Comparison of ENCODE assay signal across 1 cellular context in the genomic region with DNA sequence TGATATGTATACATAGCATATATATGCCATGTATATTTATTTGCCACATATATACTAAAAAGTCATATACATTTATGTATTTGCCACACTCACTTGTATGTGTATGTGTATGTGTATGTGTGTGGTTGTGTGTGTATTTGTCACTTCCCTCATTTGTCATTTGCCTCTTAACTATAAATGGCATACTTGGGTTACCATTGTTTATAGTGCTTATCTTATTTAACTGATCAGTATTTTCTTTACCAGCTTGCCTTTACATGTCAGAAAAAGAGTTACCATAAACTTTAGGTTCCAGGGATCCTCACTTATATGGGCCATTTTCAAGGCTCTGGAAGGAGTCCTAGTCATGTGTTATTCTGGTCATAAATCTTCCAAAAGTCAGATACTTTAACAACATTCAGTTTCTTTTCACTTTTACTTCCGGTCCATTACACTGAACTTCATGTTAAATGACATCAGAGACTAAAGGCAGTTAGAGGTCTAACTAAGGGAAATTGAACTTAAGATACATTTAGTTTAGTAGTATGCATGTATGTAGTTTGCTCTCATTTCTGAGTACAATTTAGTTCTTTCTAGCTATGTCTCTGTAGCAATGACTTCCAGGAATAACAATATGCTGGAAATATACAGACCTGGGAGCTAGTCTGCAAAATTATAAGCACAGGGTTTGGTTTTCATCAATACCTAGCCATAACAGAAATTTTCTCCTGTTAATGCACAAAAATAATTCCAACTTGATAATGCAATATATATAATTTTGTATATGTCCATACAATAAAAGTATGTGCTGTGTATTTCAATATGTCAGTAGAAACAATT.
TF ChIP-seq lines count a peak whose summit lies in the region.

No MANE protein-coding gene starts in this region.

TF ChIP-seq in K562, 482 proteins besides CTCF, POLR2A, EP300 and RAD21 (continued from another document and continues in another):
- TF ChIP-seq MTA3 (IDR thresholded peaks at IDR 0.05; ENCODE audit: borderline replicate concordance) (0 out of 2 replicates have a peak, but pooled peaks have one; percentile 29), ZNF584 (CRISPR knock-in tag; IDR thresholded peaks at IDR 0.05; ENCODE audit: low read depth) (0 out of 2 replicates have a peak, but pooled peaks have one; percentile 41), MIER1 (IDR thresholded peaks at IDR 0.05; ENCODE audit: low read depth) (no peak), POLR2H (tag; IDR thresholded peaks at IDR 0.05; ENCODE audit: low read depth) (peak; percentile 57; the same call in 1 of the 2 replicates), CBX3 (IDR thresholded peaks at IDR 0.05; ENCODE audit: borderline replicate concordance in 1 of 2, low read length in 2 of 2) (peak in 1 of 2 experiments; percentile 59; a peak in 1 of 3 replicates), THRA (IDR thresholded peaks at IDR 0.05) (no peak), CC2D1A (IDR thresholded peaks at IDR 0.05) (peak; percentile 63; the same call in 1 of the 2 replicates), SMARCE1 (IDR thresholded peaks at IDR 0.05) (0 out of 2 replicates have a peak, but pooled peaks have one; percentile 35), DPF2 (IDR thresholded peaks at IDR 0.05) (peak; percentile 75), SREBF2 (CRISPR knock-in tag; IDR thresholded peaks at IDR 0.05) (no peak), ZNF175 (CRISPR knock-in tag; IDR thresholded peaks at IDR 0.05; ENCODE audit: low read depth) (peak; percentile 55; the same call in 1 of the 2 replicates), NR2C2 (CRISPR knock-in tag; IDR thresholded peaks at IDR 0.05) (no peak), NR2C2 (tag; IDR thresholded peaks at IDR 0.05) (peak; percentile 94), ARID1B (IDR thresholded peaks at IDR 0.05) (peak; percentile 46; the same call in 1 of the 2 replicates), ZNF449 (CRISPR knock-in tag; IDR thresholded peaks at IDR 0.05) (no peak; the same call in 1 of the 2 replicates), ESRRA (IDR thresholded peaks at IDR 0.05; ENCODE audit: borderline replicate concordance, low read depth) (no peak), ZKSCAN8 (CRISPR knock-in tag; IDR thresholded peaks at IDR 0.05) (0 out of 2 replicates have a peak, but pooled peaks have one; percentile 31), MEF2A (IDR thresholded peaks at IDR 0.05; ENCODE audit: control insufficient read depth, low read depth, low read length) (no peak), ZNF12 (CRISPR knock-in tag; IDR thresholded peaks at IDR 0.05) (no peak), SMAD4 (CRISPR knock-in tag; conservative IDR thresholded peaks at IDR 0.05) (peak; percentile 33; the same call in 1 of the 2 replicates), ZNF79 (CRISPR knock-in tag; IDR thresholded peaks at IDR 0.05; ENCODE audit: low read depth) (no peak), EZH2 (IDR thresholded peaks at IDR 0.05; ENCODE audit: borderline replicate concordance, low read depth, low read length) (no peak), JUN (IDR thresholded peaks at IDR 0.05; ENCODE audit: borderline replicate concordance, low read depth, low read length) (0 out of 2 replicates have a peak, but pooled peaks have one; percentile 12), JUN (CRISPR knock-in tag; IDR thresholded peaks at IDR 0.05; ENCODE audit: borderline replicate concordance) (no peak), MAZ (CRISPR knock-in tag; conservative IDR thresholded peaks at IDR 0.05 in 1 of 2, IDR thresholded peaks at IDR 0.05 in 1 of 2) (0 out of 4 replicates have a peak, but pooled peaks of 1 of the 2 experiments have one; percentile 23), TOE1 (IDR thresholded peaks at IDR 0.05; ENCODE audit: borderline replicate concordance) (0 out of 2 replicates have a peak, but pooled peaks have one; percentile 15), TOE1 (CRISPR knock-in tag; IDR thresholded peaks at IDR 0.05; ENCODE audit: borderline replicate concordance, low read depth) (no peak), E2F1 (CRISPR knock-in tag; IDR thresholded peaks at IDR 0.05) (no peak), EP400 (IDR thresholded peaks at IDR 0.05) (peak; percentile 43), TAF1 (IDR thresholded peaks at IDR 0.05; ENCODE audit: control insufficient read depth, extremely low read depth, insufficient read depth, low read length, severe bottlenecking) (no peak)
- TF ChIP-seq, protein P1, sequence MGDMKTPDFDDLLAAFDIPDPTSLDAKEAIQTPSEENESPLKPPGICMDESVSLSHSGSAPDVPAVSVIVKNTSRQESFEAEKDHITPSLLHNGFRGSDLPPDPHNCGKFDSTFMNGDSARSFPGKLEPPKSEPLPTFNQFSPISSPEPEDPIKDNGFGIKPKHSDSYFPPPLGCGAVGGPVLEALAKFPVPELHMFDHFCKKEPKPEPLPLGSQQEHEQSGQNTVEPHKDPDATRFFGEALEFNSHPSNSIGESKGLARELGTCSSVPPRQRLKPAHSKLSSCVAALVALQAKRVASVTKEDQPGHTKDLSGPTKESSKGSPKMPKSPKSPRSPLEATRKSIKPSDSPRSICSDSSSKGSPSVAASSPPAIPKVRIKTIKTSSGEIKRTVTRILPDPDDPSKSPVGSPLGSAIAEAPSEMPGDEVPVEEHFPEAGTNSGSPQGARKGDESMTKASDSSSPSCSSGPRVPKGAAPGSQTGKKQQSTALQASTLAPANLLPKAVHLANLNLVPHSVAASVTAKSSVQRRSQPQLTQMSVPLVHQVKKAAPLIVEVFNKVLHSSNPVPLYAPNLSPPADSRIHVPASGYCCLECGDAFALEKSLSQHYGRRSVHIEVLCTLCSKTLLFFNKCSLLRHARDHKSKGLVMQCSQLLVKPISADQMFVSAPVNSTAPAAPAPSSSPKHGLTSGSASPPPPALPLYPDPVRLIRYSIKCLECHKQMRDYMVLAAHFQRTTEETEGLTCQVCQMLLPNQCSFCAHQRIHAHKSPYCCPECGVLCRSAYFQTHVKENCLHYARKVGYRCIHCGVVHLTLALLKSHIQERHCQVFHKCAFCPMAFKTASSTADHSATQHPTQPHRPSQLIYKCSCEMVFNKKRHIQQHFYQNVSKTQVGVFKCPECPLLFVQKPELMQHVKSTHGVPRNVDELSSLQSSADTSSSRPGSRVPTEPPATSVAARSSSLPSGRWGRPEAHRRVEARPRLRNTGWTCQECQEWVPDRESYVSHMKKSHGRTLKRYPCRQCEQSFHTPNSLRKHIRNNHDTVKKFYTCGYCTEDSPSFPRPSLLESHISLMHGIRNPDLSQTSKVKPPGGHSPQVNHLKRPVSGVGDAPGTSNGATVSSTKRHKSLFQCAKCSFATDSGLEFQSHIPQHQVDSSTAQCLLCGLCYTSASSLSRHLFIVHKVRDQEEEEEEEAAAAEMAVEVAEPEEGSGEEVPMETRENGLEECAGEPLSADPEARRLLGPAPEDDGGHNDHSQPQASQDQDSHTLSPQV (IDR thresholded peaks at IDR 0.05), result peak; percentile 90
- TF ChIP-seq, protein P2, sequence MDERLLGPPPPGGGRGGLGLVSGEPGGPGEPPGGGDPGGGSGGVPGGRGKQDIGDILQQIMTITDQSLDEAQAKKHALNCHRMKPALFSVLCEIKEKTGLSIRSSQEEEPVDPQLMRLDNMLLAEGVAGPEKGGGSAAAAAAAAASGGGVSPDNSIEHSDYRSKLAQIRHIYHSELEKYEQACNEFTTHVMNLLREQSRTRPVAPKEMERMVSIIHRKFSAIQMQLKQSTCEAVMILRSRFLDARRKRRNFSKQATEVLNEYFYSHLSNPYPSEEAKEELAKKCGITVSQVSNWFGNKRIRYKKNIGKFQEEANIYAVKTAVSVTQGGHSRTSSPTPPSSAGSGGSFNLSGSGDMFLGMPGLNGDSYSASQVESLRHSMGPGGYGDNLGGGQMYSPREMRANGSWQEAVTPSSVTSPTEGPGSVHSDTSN (CRISPR knock-in tag; IDR thresholded peaks at IDR 0.05; ENCODE audit: low read depth), result no peak
- TF ChIP-seq, protein P2 (tag; conservative IDR thresholded peaks at IDR 0.05; ENCODE audit: low read depth), result peak; percentile 98
- TF ChIP-seq, protein P3, sequence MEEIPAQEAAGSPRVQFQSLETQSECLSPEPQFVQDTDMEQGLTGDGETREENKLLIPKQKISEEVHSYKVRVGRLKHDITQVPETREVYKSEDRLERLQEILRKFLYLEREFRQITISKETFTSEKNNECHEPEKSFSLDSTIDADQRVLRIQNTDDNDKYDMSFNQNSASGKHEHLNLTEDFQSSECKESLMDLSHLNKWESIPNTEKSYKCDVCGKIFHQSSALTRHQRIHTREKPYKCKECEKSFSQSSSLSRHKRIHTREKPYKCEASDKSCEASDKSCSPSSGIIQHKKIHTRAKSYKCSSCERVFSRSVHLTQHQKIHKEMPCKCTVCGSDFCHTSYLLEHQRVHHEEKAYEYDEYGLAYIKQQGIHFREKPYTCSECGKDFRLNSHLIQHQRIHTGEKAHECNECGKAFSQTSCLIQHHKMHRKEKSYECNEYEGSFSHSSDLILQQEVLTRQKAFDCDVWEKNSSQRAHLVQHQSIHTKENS (CRISPR knock-in tag; IDR thresholded peaks at IDR 0.05), result no peak
- TF ChIP-seq, protein P4, sequence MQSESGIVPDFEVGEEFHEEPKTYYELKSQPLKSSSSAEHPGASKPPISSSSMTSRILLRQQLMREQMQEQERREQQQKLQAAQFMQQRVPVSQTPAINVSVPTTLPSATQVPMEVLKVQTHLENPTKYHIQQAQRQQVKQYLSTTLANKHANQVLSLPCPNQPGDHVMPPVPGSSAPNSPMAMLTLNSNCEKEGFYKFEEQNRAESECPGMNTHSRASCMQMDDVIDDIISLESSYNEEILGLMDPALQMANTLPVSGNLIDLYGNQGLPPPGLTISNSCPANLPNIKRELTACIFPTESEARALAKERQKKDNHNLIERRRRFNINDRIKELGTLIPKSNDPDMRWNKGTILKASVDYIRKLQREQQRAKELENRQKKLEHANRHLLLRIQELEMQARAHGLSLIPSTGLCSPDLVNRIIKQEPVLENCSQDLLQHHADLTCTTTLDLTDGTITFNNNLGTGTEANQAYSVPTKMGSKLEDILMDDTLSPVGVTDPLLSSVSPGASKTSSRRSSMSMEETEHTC (IDR thresholded peaks at IDR 0.05), result 0 out of 2 replicates have a peak, but pooled peaks have one; percentile 24
- TF ChIP-seq, protein P5, sequence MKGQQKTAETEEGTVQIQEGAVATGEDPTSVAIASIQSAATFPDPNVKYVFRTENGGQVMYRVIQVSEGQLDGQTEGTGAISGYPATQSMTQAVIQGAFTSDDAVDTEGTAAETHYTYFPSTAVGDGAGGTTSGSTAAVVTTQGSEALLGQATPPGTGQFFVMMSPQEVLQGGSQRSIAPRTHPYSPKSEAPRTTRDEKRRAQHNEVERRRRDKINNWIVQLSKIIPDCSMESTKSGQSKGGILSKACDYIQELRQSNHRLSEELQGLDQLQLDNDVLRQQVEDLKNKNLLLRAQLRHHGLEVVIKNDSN (CRISPR knock-in tag; IDR thresholded peaks at IDR 0.05), result no peak
